Comparison of ENCODE assay signal across 11 cellular contexts in the genomic region with DNA sequence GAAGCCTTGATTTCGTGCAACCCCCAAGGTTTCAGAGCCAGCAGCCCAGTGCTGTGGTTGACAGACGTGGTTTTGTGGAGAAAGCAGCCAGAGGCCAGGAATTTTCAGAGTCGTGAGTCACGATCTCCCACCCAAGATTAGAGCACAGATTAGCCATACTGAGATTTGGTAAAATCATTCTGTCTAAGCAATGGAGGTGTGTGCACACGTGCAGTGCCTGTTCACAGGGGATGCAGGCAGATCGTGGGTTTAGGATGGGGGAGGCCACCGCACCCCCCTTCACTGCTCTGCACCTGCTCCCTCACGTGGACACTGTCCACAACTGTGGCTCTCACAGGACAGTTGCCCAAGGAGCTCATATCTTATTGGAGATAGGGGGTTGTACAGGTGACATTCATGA. TPM values are rescaled to one million over a fixed set of nuclear protein-coding genes. Genes with fewer than 3 reads are reported as not detected.
A peak's percentile ranks its signal among the peaks of the same experiment; 100 is the strongest.
DNase-seq lines count a peak whose midpoint lies in the region; ATAC-seq and TF ChIP-seq lines count a peak whose summit lies in the region.
"Had no signal": no experiment of that assay in that cellular context is flagged by ENCODE, and none has a peak within 500 bp of the region (broad histone marks: within the 10 kb centered on the region; RNA-seq: fewer than 3 reads in every experiment).

No MANE protein-coding gene starts in this region.

- H3K27ac Mint-ChIP-seq in activated CD8-positive, alpha-beta memory T cell treated with anti-CD3 and anti-CD28 coated beads, Interleukin-2, amount 10 ng/mL, durations not matched to agents 7 days and 5 days = peak overlapping the region; percentile 95
- peak overlapping the region; percentile 100 for H3K27ac Mint-ChIP-seq in T-helper 17 cell

- DNase-seq in activated CD8-positive, alpha-beta memory T cell treated with anti-CD3 and anti-CD28 coated beads, Interleukin-2, amount 10 ng/mL, durations not matched to agents 7 days and 5 days = no peak
- DNase-seq in activated CD8-positive, alpha-beta memory T cell treated with anti-CD3 and anti-CD28 coated beads for 24 hours = no peak
- DNase-seq in T-helper 17 cell = no peak
- peak; percentile 25 for DNase-seq in choroid plexus epithelial cell (ENCODE audit: low read depth)
- peak; percentile 65 for DNase-seq in stimulated activated CD8-positive, alpha-beta memory T cell treated with anti-CD3 and anti-CD28 coated beads, Interleukin-4, amount 100 ng/mL, for 48 hours
- DNase-seq in mucosa of descending colon = no peak
- DNase-seq in kidney tubule cell (ENCODE audit: low spot score) = no peak
- DNase-seq: NCI-H526 treated with DMSO at 0.1 percent for 48 hours, testis had no signal

- peaks cover 29% of the 10 kb centered on the region for H3K36me3 Mint-ChIP-seq in activated CD8-positive, alpha-beta memory T cell treated with anti-CD3 and anti-CD28 coated beads, Interleukin-2, amount 10 ng/mL, durations not matched to agents 7 days and 5 days
- peaks cover 12% of the 10 kb centered on the region for H3K36me3 Mint-ChIP-seq in T-helper 17 cell (ENCODE audit: low read depth)

- H3K9me3 Mint-ChIP-seq in activated CD8-positive, alpha-beta memory T cell treated with anti-CD3 and anti-CD28 coated beads, Interleukin-2, amount 10 ng/mL, durations not matched to agents 7 days and 5 days (ENCODE audit: low read depth) = no peaks in the 10 kb centered on the region

- CTCF ChIA-PET in activated CD8-positive, alpha-beta memory T cell treated with anti-CD3 and anti-CD28 coated beads, Interleukin-2, amount 10 ng/mL, durations not matched to agents 7 days and 5 days (lab: Charles Lee) = interaction anchor here (1.1 to 3.6 kb wide), 10 partner anchors 27 to 177 kb away, joined by 3 to 23 read pairs (median 4); no protein-coding TSS in a partner anchor

- TF ChIP-seq CTCF in choroid plexus epithelial cell (conservative IDR thresholded peaks at IDR 0.05; ENCODE audit: low read depth, low read length) = no peak
- no peak for TF ChIP-seq CTCF in mucosa of descending colon (IDR thresholded peaks at IDR 0.05)

- no peaks in the 10 kb centered on the region for H3K36me3 ChIP-seq in mucosa of descending colon (ENCODE audit: low read depth)

- peak overlapping the region; percentile 49 for H3K4me3 Mint-ChIP-seq in activated CD8-positive, alpha-beta memory T cell treated with anti-CD3 and anti-CD28 coated beads, Interleukin-2, amount 10 ng/mL, durations not matched to agents 7 days and 5 days
- H3K4me3 Mint-ChIP-seq in T-helper 17 cell = peak overlapping the region; percentile 87

- no peaks in the 10 kb centered on the region for H3K27me3 Mint-ChIP-seq in activated CD8-positive, alpha-beta memory T cell treated with anti-CD3 and anti-CD28 coated beads, Interleukin-2, amount 10 ng/mL, durations not matched to agents 7 days and 5 days
- no peaks in the 10 kb centered on the region for H3K27me3 Mint-ChIP-seq in T-helper 17 cell

- H3K9me3 ChIP-seq in T-helper 17 cell (ENCODE audit: control insufficient read depth, low read length, poor library complexity, severe bottlenecking) = no peaks in the 10 kb centered on the region
- no peaks in the 10 kb centered on the region for H3K9me3 ChIP-seq in mucosa of descending colon
- H3K9me3 ChIP-seq: testis had no signal

- intact Hi-C loops in mucosa of descending colon (cut with DNase I, micrococcal nuclease) = no loop called here

- H3K4me3 ChIP-seq in choroid plexus epithelial cell (ENCODE audit: low read depth, low read length) (no peak overlapping the region), mucosa of descending colon (no peak overlapping the region)
- H3K4me3 ChIP-seq: testis had no signal

- ATAC-seq in activated CD8-positive, alpha-beta memory T cell treated with anti-CD3 and anti-CD28 coated beads, Interleukin-2, amount 10 ng/mL, durations not matched to agents 7 days and 5 days = no peak
- ATAC-seq in T-helper 17 cell = no peak
- ATAC-seq in mucosa of descending colon = no peak
- ATAC-seq in GM19452 (IDR thresholded peaks at IDR 0.05; ENCODE audit: unreplicated experiment) = no peak
- ATAC-seq: HCT116 had no signal

- peaks cover 8% of the 10 kb centered on the region for H3K4me1 ChIP-seq in mucosa of descending colon (ENCODE audit: low read depth)

- peaks cover 81% of the 10 kb centered on the region for H3K4me1 Mint-ChIP-seq in activated CD8-positive, alpha-beta memory T cell treated with anti-CD3 and anti-CD28 coated beads, Interleukin-2, amount 10 ng/mL, durations not matched to agents 7 days and 5 days
- H3K4me1 Mint-ChIP-seq in T-helper 17 cell = peaks cover 85% of the 10 kb centered on the region

RNA-seq across cellular contexts. Expression of gene GPR183, which starts 46.6 kb away (rescaled TPM):
- total RNA-seq in activated CD8-positive, alpha-beta memory T cell treated with anti-CD3 and anti-CD28 coated beads, Interleukin-2, amount 10 ng/mL, durations not matched to agents 7 days and 5 days = 10 to 100 TPM; 15.3 to 19.5 TPM
- total RNA-seq in T-helper 17 cell (100 to 1,000 TPM; 249 to 322 TPM), mucosa of descending colon (10 to 100 TPM in 1 of 3 donors, 1 to 10 TPM in 2; 1.6 to 15.3 (median 5.0) TPM)

Comparison
In these comparisons a context has a peak if more than half of its experiments do, and no peak if none do; other contexts are left out.
1. DNase-seq: peak in choroid plexus epithelial cell (single experiment) and stimulated activated CD8-positive, alpha-beta memory T cell treated with anti-CD3 and anti-CD28 coated beads, Interleukin-4, amount 100 ng/mL, for 48 hours (single experiment); none in activated CD8-positive, alpha-beta memory T cell treated with anti-CD3 and anti-CD28 coated beads, Interleukin-2, amount 10 ng/mL, durations not matched to agents 7 days and 5 days (single experiment), activated CD8-positive, alpha-beta memory T cell treated with anti-CD3 and anti-CD28 coated beads for 24 hours (single experiment), T-helper 17 cell (0 of 3), mucosa of descending colon (0 of 3) and kidney tubule cell (single experiment).
2. RNA of gene GPR183, which starts 46.6 kb away (total RNA-seq): 249 to 322 TPM in T-helper 17 cell; 15.3 to 19.5 TPM in activated CD8-positive, alpha-beta memory T cell treated with anti-CD3 and anti-CD28 coated beads, Interleukin-2, amount 10 ng/mL, durations not matched to agents 7 days and 5 days and 1.6 to 15.3 TPM in mucosa of descending colon; every median in the first group is over 10 times any median in the second.